In the genomic region with DNA sequence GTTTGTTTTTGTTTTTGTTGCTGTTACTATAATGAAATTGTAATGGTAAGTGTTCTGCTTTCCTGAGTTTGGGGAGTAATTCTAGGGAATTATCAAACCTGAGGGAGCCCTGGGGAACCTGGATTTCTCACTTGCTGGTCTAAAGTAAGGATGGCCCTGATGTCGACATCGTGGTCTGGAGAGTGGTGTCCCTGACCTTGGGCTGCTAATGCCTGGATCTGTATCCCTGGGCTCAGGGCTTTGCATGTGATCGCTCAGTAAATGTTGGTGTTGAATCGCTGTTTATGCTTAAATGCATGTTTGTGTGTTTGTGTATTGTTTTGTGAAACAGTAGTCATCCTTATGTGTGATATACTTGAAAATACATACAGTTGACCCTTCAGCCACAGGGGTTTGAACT, we compare ENCODE assay signal across 20 cellular contexts.
"Had no signal": no experiment of that assay in that cellular context is flagged by ENCODE, and none has a peak within 500 bp of the region (broad histone marks: within the 10 kb centered on the region; RNA-seq: fewer than 3 reads in every experiment).

No MANE protein-coding gene starts in this region.

- DNase-seq: activated CD4-positive, alpha-beta T cell treated with anti-CD3 and anti-CD28 coated beads, Interleukin-2, amount 50 U/mL, for 4 hours; activated gamma-delta T cell treated with Interleukin-2 at 50 U/mL for 16 hours; amygdala; cerebellar nuclear complex; cortex of kidney; heart right ventricle; islet precursor cell; left colon; mesenchymal stem cell; mucosa of descending colon; nephron progenitor cell; small intestine; T-cell; testis had no signal

- H3K9ac ChIP-seq: parathyroid adenoma had no signal

- H3K27me3 Mint-ChIP-seq: activated naive CD8-positive, alpha-beta T cell; stimulated activated memory B cell treated with anti-CD40 and anti-IgM and Interleukin-4, amounts not matched to agents 10 μg/mL and 1 μg/mL and 100 μg/mL, for 72 hours; T-cell; type B pancreatic cell had no signal

- H3K9me3 Mint-ChIP-seq: nephron progenitor cell; stimulated activated memory B cell treated with anti-CD40 and anti-IgM and Interleukin-4, amounts not matched to agents 10 μg/mL and 1 μg/mL and 100 μg/mL, for 72 hours; T-cell; type B pancreatic cell had no signal

- H3K9me3 ChIP-seq: heart right ventricle, mucosa of descending colon, testis, vagina had no signal

- H3K27me3 ChIP-seq: heart right ventricle, testis, vagina had no signal

- H3K27ac ChIP-seq: heart right ventricle, parathyroid adenoma, testis, vagina had no signal

- H3K4me3 ChIP-seq: heart right ventricle, mucosa of descending colon, testis, vagina had no signal

- H3K27ac Mint-ChIP-seq: activated naive CD8-positive, alpha-beta T cell; stimulated activated memory B cell treated with anti-CD40 and anti-IgM and Interleukin-4, amounts not matched to agents 10 μg/mL and 1 μg/mL and 100 μg/mL, for 72 hours; T-cell; type B pancreatic cell had no signal

- H3K4me3 Mint-ChIP-seq: activated naive CD8-positive, alpha-beta T cell; nephron progenitor cell; stimulated activated memory B cell treated with anti-CD40 and anti-IgM and Interleukin-4, amounts not matched to agents 10 μg/mL and 1 μg/mL and 100 μg/mL, for 72 hours; T-cell; type B pancreatic cell had no signal

- ATAC-seq: heart right ventricle; left colon; mucosa of descending colon; sciatic nerve; stimulated activated memory B cell treated with anti-CD40 and anti-IgM and Interleukin-4, amounts not matched to agents 10 μg/mL and 1 μg/mL and 100 μg/mL, for 72 hours; T-cell had no signal
